ENCODE assay signal across 22 cellular contexts in the genomic region with DNA sequence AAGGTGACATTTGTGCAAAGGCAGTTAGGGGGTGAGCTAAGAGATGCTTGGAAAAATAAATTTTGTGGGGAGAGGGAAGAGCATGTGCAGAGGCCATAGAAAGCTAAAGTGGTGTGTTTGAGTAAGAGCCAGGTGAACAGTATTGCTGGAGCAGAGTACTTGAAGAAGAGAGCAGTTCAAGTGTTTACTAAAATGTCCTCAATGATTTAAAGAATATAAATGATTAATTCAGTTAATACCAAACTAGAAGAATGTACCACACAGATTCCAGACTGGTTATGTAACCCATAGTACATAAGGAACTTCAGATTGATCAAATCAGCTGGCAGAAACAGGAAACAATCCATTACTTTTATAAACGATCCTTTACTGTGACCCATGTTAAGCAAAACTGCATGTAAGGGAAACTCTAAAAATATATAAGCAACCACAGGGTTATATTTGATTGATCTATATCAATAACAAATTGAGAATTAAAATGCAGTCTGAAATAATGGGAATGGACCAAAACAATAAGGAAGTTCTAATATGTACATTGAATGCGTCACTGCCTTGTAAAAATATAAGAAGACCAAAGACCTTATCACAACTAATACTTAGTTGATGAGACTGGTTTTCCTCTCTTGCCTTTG.
DNase-seq lines count a peak whose midpoint lies in the region; ATAC-seq and TF ChIP-seq lines count a peak whose summit lies in the region.
"Had no signal": no experiment of that assay in that cellular context is flagged by ENCODE, and none has a peak within 500 bp of the region (broad histone marks: within the 10 kb centered on the region; RNA-seq: fewer than 3 reads in every experiment).

No MANE protein-coding gene starts in this region.

- ATAC-seq in SK-N-SH treated with all-trans-retinoic acid at 6 μM for 48 hours (no peak), body of pancreas (peak; percentile 91), left lung (peak; percentile 91), upper lobe of right lung (peak; percentile 86), HG03565 (IDR thresholded peaks at IDR 0.05; ENCODE audit: unreplicated experiment) (no peak)
- ATAC-seq: esophagus mucosa, right cardiac atrium had no signal

- H3K27me3 ChIP-seq in SK-N-SH (ENCODE audit: insufficient read depth): no peaks in the 10 kb centered on the region
- H3K27me3 ChIP-seq in body of pancreas: no peaks in the 10 kb centered on the region
- no peaks in the 10 kb centered on the region for H3K27me3 ChIP-seq in left lung
- no peaks in the 10 kb centered on the region for H3K27me3 ChIP-seq in upper lobe of right lung
- H3K27me3 ChIP-seq in prostate gland (replicated peaks; ENCODE audit: insufficient read depth): no peaks in the 10 kb centered on the region
- H3K27me3 ChIP-seq: neutrophil, vagina had no signal

- no peak overlapping the region for H3K4me2 ChIP-seq in SK-N-SH

- TF ChIP-seq POLR2A in body of pancreas (IDR thresholded peaks at IDR 0.05): no peak
- no peak for TF ChIP-seq POLR2A in prostate gland (IDR thresholded peaks at IDR 0.05)

- H3K36me3 ChIP-seq in SK-N-SH (replicated peaks in 1 of 2; ENCODE audit: control insufficient read depth in 1 of 2, insufficient read depth in 2 of 2, low read length in 1 of 2) (no peaks in the 10 kb centered on the region), body of pancreas (replicated peaks in 1 of 2; ENCODE audit: insufficient read depth in 1 of 2, low read depth in 2 of 2) (no peaks in the 10 kb centered on the region), left lung (no peaks in the 10 kb centered on the region), upper lobe of right lung (no peaks in the 10 kb centered on the region), prostate gland (no peaks in the 10 kb centered on the region)
- H3K36me3 ChIP-seq: neutrophil, vagina had no signal

- no peaks in the 10 kb centered on the region for H3K9me3 ChIP-seq in SK-N-SH
- H3K9me3 ChIP-seq in body of pancreas: no peaks in the 10 kb centered on the region
- H3K9me3 ChIP-seq in left lung: no peaks in the 10 kb centered on the region
- no peaks in the 10 kb centered on the region for H3K9me3 ChIP-seq in upper lobe of right lung
- no peaks in the 10 kb centered on the region for H3K9me3 ChIP-seq in prostate gland
- H3K9me3 ChIP-seq: neutrophil, vagina had no signal

- no peaks in the 10 kb centered on the region for H3K79me2 ChIP-seq in SK-N-SH (ENCODE audit: insufficient read depth)

- intact Hi-C loops in body of pancreas (cut with DNase I) (no loop called here), left lung (cut with DNase I) (no loop called here), upper lobe of right lung (cut with DNase I) (no loop called here), prostate gland (cut with DNase I) (no loop called here)

- H3K9ac ChIP-seq in SK-N-SH: no peak overlapping the region

- H4K20me1 ChIP-seq in SK-N-SH (ENCODE audit: insufficient read depth): no peaks in the 10 kb centered on the region

- 61% methylated on average over 2 of the region's 2 CpGs for WGBS in SK-N-SH (ENCODE audit: low lambda C conversion rate)
- 16 to 46% methylated on average over 2 of the region's 2 CpGs for WGBS in body of pancreas, 2 donors
- 19% methylated on average over 2 of the region's 2 CpGs for WGBS in prostate gland

- H3K27ac ChIP-seq in SK-N-SH (ENCODE audit: low read depth in 2 of 2, low read length in 1 of 2): no peak overlapping the region
- peak overlapping the region in 3 of 4 donors; percentile 54 to 73 (median 59) for H3K27ac ChIP-seq in body of pancreas
- peak overlapping the region in 1 of 2 donors; percentile 6 for H3K27ac ChIP-seq in left lung
- no peak overlapping the region for H3K27ac ChIP-seq in upper lobe of right lung
- H3K27ac ChIP-seq in prostate gland: no peak overlapping the region
- H3K27ac ChIP-seq: neutrophil, SK-N-MC, vagina had no signal

- peaks cover 0 to 9% of the 10 kb centered on the region in 2 experiments; a peak in 1 of 4 replicates for H3K4me1 ChIP-seq in SK-N-SH (ENCODE audit: control insufficient read depth in 1 of 2, insufficient read depth in 2 of 2, low read depth in 1 of 2, low read length in 1 of 2)
- H3K4me1 ChIP-seq in body of pancreas: peaks cover 14% of the 10 kb centered on the region
- no peaks in the 10 kb centered on the region for H3K4me1 ChIP-seq in left lung
- H3K4me1 ChIP-seq in upper lobe of right lung: peaks cover 4% of the 10 kb centered on the region
- H3K4me1 ChIP-seq in prostate gland (replicated peaks): no peaks in the 10 kb centered on the region
- H3K4me1 ChIP-seq: vagina had no signal

- POLR2A ChIA-PET in SK-N-SH (lab: Yijun Ruan, JAX): interaction anchor here (0.5 kb wide), 1 partner anchor 394 kb away, joined by 4 read pairs; no protein-coding TSS in a partner anchor

- no peaks in the 10 kb centered on the region for H3K9me2 ChIP-seq in SK-N-SH

- TF ChIP-seq CTCF in SK-N-SH (IDR thresholded peaks at IDR 0.05) (no peak), body of pancreas (IDR thresholded peaks at IDR 0.05) (no peak), left lung (IDR thresholded peaks at IDR 0.05) (no peak), upper lobe of right lung (IDR thresholded peaks at IDR 0.05) (no peak), prostate gland (IDR thresholded peaks at IDR 0.05) (no peak)

- DNase-seq in SK-N-SH (no peak), body of pancreas (no peak), left lung (no peak), upper lobe of right lung (no peak), RPMI8226 (no peak), prostate gland (ENCODE audit: low spot score) (no peak)
- DNase-seq: activated CD4-positive, alpha-beta T cell treated with anti-CD3 and anti-CD28 coated beads, Interleukin-2, amount 50 U/mL, for 1 hour; activated naive CD4-positive, alpha-beta T cell treated with Interleukin-2 at 50 U/mL for 16 hours; CD4-positive, CD25-positive, alpha-beta regulatory T cell; cortex of kidney; H9; midbrain; NCI-H1417 treated with DMSO at 0.1 percent for 48 hours; NCI-H446 treated with DMSO at 0.1 percent for 48 hours; OCI-M1; right cardiac atrium had no signal

- CTCF ChIA-PET in SK-N-SH (lab: Yijun Ruan, JAX): interaction anchor here (1.2 to 2.8 kb wide), 2 partner anchors 13 to 85 kb away, joined by 6 to 14 read pairs; no protein-coding TSS in a partner anchor

- H3F3A ChIP-seq in SK-N-SH (replicated peaks; ENCODE audit: insufficient read depth): no peaks in the 10 kb centered on the region

- H3K4me3 ChIP-seq in SK-N-SH (ENCODE audit: low read depth in 2 of 2, low read length in 1 of 2): no peak overlapping the region
- H3K4me3 ChIP-seq in body of pancreas: no peak overlapping the region
- no peak overlapping the region for H3K4me3 ChIP-seq in left lung
- no peak overlapping the region for H3K4me3 ChIP-seq in upper lobe of right lung
- H3K4me3 ChIP-seq in prostate gland: no peak overlapping the region
- H3K4me3 ChIP-seq: SK-N-MC, vagina had no signal

- no peak for TF ChIP-seq RAD21 in SK-N-SH (IDR thresholded peaks at IDR 0.05; ENCODE audit: low read length)

- TF ChIP-seq EP300 in SK-N-SH (IDR thresholded peaks at IDR 0.05; ENCODE audit: borderline replicate concordance in 1 of 2, low read depth in 1 of 2, low read length in 1 of 2): no peak

- H2AFZ ChIP-seq in SK-N-SH (ENCODE audit: low read depth): no peak overlapping the region

TF ChIP-seq in SK-N-SH, 30 proteins besides CTCF, POLR2A, EP300 and RAD21:
- TF ChIP-seq, protein P1, sequence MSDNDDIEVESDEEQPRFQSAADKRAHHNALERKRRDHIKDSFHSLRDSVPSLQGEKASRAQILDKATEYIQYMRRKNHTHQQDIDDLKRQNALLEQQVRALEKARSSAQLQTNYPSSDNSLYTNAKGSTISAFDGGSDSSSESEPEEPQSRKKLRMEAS (IDR thresholded peaks at IDR 0.05; ENCODE audit: low read depth): no peak
- TF ChIP-seq, protein P2, sequence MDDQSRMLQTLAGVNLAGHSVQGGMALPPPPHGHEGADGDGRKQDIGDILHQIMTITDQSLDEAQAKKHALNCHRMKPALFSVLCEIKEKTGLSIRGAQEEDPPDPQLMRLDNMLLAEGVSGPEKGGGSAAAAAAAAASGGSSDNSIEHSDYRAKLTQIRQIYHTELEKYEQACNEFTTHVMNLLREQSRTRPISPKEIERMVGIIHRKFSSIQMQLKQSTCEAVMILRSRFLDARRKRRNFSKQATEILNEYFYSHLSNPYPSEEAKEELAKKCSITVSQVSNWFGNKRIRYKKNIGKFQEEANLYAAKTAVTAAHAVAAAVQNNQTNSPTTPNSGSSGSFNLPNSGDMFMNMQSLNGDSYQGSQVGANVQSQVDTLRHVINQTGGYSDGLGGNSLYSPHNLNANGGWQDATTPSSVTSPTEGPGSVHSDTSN (IDR thresholded peaks at IDR 0.05): 0 out of 2 replicates have a peak, but pooled peaks have one; percentile 8

TF ChIP-seq in SK-N-SH treated with all-trans-retinoic acid at 6 μM for 48 hours, 23 proteins besides CTCF, POLR2A, EP300 and RAD21 (continues in another document):
- TF ChIP-seq ZNF8 (CRISPR knock-in tag; IDR thresholded peaks at IDR 0.05) (no peak), TCF4 (CRISPR knock-in tag; IDR thresholded peaks at IDR 0.05; ENCODE audit: borderline replicate concordance) (no peak), ZNF70 (CRISPR knock-in tag; IDR thresholded peaks at IDR 0.05) (no peak), ZFP30 (CRISPR knock-in tag; IDR thresholded peaks at IDR 0.05) (no peak), OSR1 (CRISPR knock-in tag; IDR thresholded peaks at IDR 0.05) (no peak), SNAI2 (CRISPR knock-in tag; IDR thresholded peaks at IDR 0.05) (no peak), ZFP3 (CRISPR knock-in tag; IDR thresholded peaks at IDR 0.05) (no peak), PPARA (CRISPR knock-in tag; IDR thresholded peaks at IDR 0.05; ENCODE audit: borderline replicate concordance) (no peak)
- TF ChIP-seq, protein P3, sequence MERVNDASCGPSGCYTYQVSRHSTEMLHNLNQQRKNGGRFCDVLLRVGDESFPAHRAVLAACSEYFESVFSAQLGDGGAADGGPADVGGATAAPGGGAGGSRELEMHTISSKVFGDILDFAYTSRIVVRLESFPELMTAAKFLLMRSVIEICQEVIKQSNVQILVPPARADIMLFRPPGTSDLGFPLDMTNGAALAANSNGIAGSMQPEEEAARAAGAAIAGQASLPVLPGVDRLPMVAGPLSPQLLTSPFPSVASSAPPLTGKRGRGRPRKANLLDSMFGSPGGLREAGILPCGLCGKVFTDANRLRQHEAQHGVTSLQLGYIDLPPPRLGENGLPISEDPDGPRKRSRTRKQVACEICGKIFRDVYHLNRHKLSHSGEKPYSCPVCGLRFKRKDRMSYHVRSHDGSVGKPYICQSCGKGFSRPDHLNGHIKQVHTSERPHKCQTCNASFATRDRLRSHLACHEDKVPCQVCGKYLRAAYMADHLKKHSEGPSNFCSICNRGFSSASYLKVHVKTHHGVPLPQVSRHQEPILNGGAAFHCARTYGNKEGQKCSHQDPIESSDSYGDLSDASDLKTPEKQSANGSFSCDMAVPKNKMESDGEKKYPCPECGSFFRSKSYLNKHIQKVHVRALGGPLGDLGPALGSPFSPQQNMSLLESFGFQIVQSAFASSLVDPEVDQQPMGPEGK (CRISPR knock-in tag; IDR thresholded peaks at IDR 0.05; ENCODE audit: borderline replicate concordance): no peak

Comparison
In these comparisons a context has a peak if more than half of its experiments do, and no peak if none do; other contexts are left out.
1. H3K27ac ChIP-seq: peak in body of pancreas (3 of 4); none in SK-N-SH (0 of 2), upper lobe of right lung (single experiment) and prostate gland (0 of 2).
2. ATAC-seq: peak in body of pancreas (single experiment), left lung (single experiment) and upper lobe of right lung (single experiment); none in SK-N-SH treated with all-trans-retinoic acid at 6 μM for 48 hours (single experiment) and HG03565 (single experiment).